In genomic region chr11:18726040-18726439, GRCh38 we compare ENCODE assay signal across 19 cellular contexts. TPM values are rescaled to one million over a fixed set of nuclear protein-coding genes. Genes with fewer than 3 reads are reported as not detected.
DNase-seq lines count a peak whose midpoint lies in the region; ATAC-seq and TF ChIP-seq lines count a peak whose summit lies in the region.
"Had no signal": no experiment of that assay in that cellular context is flagged by ENCODE, and none has a peak within 500 bp of the region (broad histone marks: within the 10 kb centered on the region; RNA-seq: fewer than 3 reads in every experiment).

Gene IGSF22, minus strand, starts transcription at chr11:18726188. Its CDS starts 1,952 bp downstream, at chr11:18724236.

- DNase-seq in A673 (ENCODE audit: low spot score) (peak; percentile 39), endodermal cell (peak; percentile 78), myocyte (ENCODE audit: low read depth) (peak; percentile 75), COR-L47 (lab: John Stamatoyannopoulos, UW) (no peak), T-cell (no peak)
- no peak for DNase-seq in CD4-positive, alpha-beta memory T cell
- DNase-seq: C1 segment of cervical spinal cord, DMS53, NCI-H1436, NCI-H2029 treated with DMSO at 0.1 percent for 48 hours, NCI-H2171 treated with DMSO at 0.1 percent for 48 hours, NCI-H510A treated with DMSO at 0.1 percent for 48 hours, SHP77 treated with DMSO at 0.1 percent for 48 hours had no signal

- H3K4me1 ChIP-seq in A673 (ENCODE audit: insufficient read depth, low read length, poor library complexity, severe bottlenecking) (peaks cover 3% of the 10 kb centered on the region), HUES64 (ENCODE audit: insufficient read depth, low read length) (peaks cover 7% of the 10 kb centered on the region), endodermal cell (ENCODE audit: control insufficient read depth, insufficient read depth, low read length) (no peaks in the 10 kb centered on the region)
- H3K4me1 ChIP-seq in CD4-positive, alpha-beta memory T cell (ENCODE audit: insufficient read depth, low read length) = peaks cover 6% of the 10 kb centered on the region
- H3K4me1 ChIP-seq: A549 had no signal

- CTCF ChIA-PET in A673 (lab: Charles Lee) (no interaction called here), T-cell (lab: Charles Lee) (no interaction called here)
- CTCF ChIA-PET in CD4-positive, alpha-beta memory T cell (lab: Charles Lee; ENCODE audit: partially characterized antibody) = no interaction called here

- H3K36me3 Mint-ChIP-seq in endodermal cell (ENCODE audit: low read depth) = no peaks in the 10 kb centered on the region
- H3K36me3 Mint-ChIP-seq in CD4-positive, alpha-beta memory T cell = no peaks in the 10 kb centered on the region
- H3K36me3 Mint-ChIP-seq in T-cell = no peaks in the 10 kb centered on the region

- H3K27ac ChIP-seq in A673 (ENCODE audit: low read depth, low read length, poor library complexity, severe bottlenecking) (no peak within 1 kb of the TSS), HUES64 (ENCODE audit: low read depth, low read length) (no peak within 1 kb of the TSS), endodermal cell (ENCODE audit: low read depth, low read length) (no peak within 1 kb of the TSS)
- H3K27ac ChIP-seq in CD4-positive, alpha-beta memory T cell (ENCODE audit: low read depth, low read length) = no peak within 1 kb of the TSS
- H3K27ac ChIP-seq: A549, HL-60 had no signal

- ATAC-seq in T-cell (replicated peaks in 1 of 4) (no peak), HG03175 (IDR thresholded peaks at IDR 0.05; ENCODE audit: unreplicated experiment) (no peak)
- ATAC-seq: A549, HCT116 had no signal

- BruUV-seq in A673 (replicated peaks; lab: Mats Ljungman, UMichigan) = no TSS peak

- H3K9me3 ChIP-seq in A673 (ENCODE audit: low read depth, low read length, poor library complexity, severe bottlenecking) (no peaks in the 10 kb centered on the region), HUES64 (ENCODE audit: insufficient read depth, low read depth, low read length) (no peaks in the 10 kb centered on the region), endodermal cell (ENCODE audit: control insufficient read depth, low read length) (no peaks in the 10 kb centered on the region)
- no peaks in the 10 kb centered on the region for H3K9me3 ChIP-seq in CD4-positive, alpha-beta memory T cell (ENCODE audit: control insufficient read depth in 1 of 2, low read length in 2 of 2)
- H3K9me3 ChIP-seq: A549 had no signal

- H3K27ac Mint-ChIP-seq in endodermal cell (no peak within 1 kb of the TSS), T-cell (no peak within 1 kb of the TSS)
- peak within 1 kb of the TSS in 2 of 7 donors; percentile 60 to 78 for H3K27ac Mint-ChIP-seq in CD4-positive, alpha-beta memory T cell

- H3K9ac ChIP-seq in HUES64 (ENCODE audit: low read depth, low read length) (no peak within 1 kb of the TSS), endodermal cell (ENCODE audit: extremely low read depth, low read length, poor library complexity, severe bottlenecking) (no peak within 1 kb of the TSS)

- H3K36me3 ChIP-seq in A673 (ENCODE audit: insufficient read depth, low read length, poor library complexity, severe bottlenecking) = no peaks in the 10 kb centered on the region
- no peaks in the 10 kb centered on the region for H3K36me3 ChIP-seq in HUES64 (ENCODE audit: insufficient read depth, low read length)
- no peaks in the 10 kb centered on the region for H3K36me3 ChIP-seq in endodermal cell (ENCODE audit: control insufficient read depth, insufficient read depth, low read length)
- H3K36me3 ChIP-seq in CD4-positive, alpha-beta memory T cell (ENCODE audit: insufficient read depth, low read length) = no peaks in the 10 kb centered on the region

- peaks cover 13% of the 10 kb centered on the region for H3K4me1 Mint-ChIP-seq in endodermal cell
- H3K4me1 Mint-ChIP-seq in CD4-positive, alpha-beta memory T cell = peaks cover 6 to 16% (median 10%) of the 10 kb centered on the region in 4 donors
- H3K4me1 Mint-ChIP-seq in T-cell = peaks cover 12% of the 10 kb centered on the region in 3 donors

- POLR2A ChIA-PET in A673 (lab: Charles Lee; ENCODE audit: low non-redundant PET) = no interaction called here
- POLR2A ChIA-PET in CD4-positive, alpha-beta memory T cell (lab: Charles Lee; ENCODE audit: partially characterized antibody) = no interaction called here
- POLR2A ChIA-PET in T-cell (lab: Charles Lee) = interaction anchor here in 1 of 2 donors (0.5 kb wide), 1 partner anchor 247 kb away, joined by 4 read pairs; no protein-coding TSS in a partner anchor

- 38% methylated on average over 7 of the region's 7 CpGs for whole genome bisulfite sequencing in HUES64
- 59 to 70% methylated on average over 2 to 7 of the region's 7 CpGs for WGBS in endodermal cell (ENCODE audit: insufficient coverage in 1 of 2, insufficient read length in 1 of 2), 2 experiments

- TF ChIP-seq CTCF in A673 (conservative IDR thresholded peaks at IDR 0.05; ENCODE audit: low read depth, low read length) (no peak), endodermal cell (conservative IDR thresholded peaks at IDR 0.05) (peak; percentile 27)

- no peak within 1 kb of the TSS for H3K4me3 ChIP-seq in A673 (ENCODE audit: low read depth, low read length, poor library complexity, severe bottlenecking)
- H3K4me3 ChIP-seq in HUES64 (ENCODE audit: low read length) = 0 out of 2 replicates have a peak within 1 kb of the TSS, but pooled peaks have one; percentile 26
- H3K4me3 ChIP-seq in endodermal cell (ENCODE audit: low read length) = no peak within 1 kb of the TSS
- no peak within 1 kb of the TSS for H3K4me3 ChIP-seq in CD4-positive, alpha-beta memory T cell (ENCODE audit: low read length in 2 of 2)
- H3K4me3 ChIP-seq: A549 had no signal

- intact Hi-C loops in A673 (cut with micrococcal nuclease; ENCODE audit: unreplicated experiment) = loop anchor here (10.0 kb wide), 1 partner anchor 181 kb away; no protein-coding TSS in a partner anchor
- intact Hi-C loops in CD4-positive, alpha-beta memory T cell (cut with micrococcal nuclease) = no loop called here

- no peak within 1 kb of the TSS for H3K4me3 Mint-ChIP-seq in endodermal cell
- no peak within 1 kb of the TSS for H3K4me3 Mint-ChIP-seq in CD4-positive, alpha-beta memory T cell
- H3K4me3 Mint-ChIP-seq in T-cell = no peak within 1 kb of the TSS

- H3K27me3 Mint-ChIP-seq in endodermal cell (ENCODE audit: insufficient read depth) (peaks cover 8% of the 10 kb centered on the region), T-cell (peaks cover 0 to 2% of the 10 kb centered on the region in 2 donors)
- no peaks in the 10 kb centered on the region for H3K27me3 Mint-ChIP-seq in CD4-positive, alpha-beta memory T cell

- H3K9me3 Mint-ChIP-seq in endodermal cell (no peaks in the 10 kb centered on the region), T-cell (no peaks in the 10 kb centered on the region)
- no peaks in the 10 kb centered on the region for H3K9me3 Mint-ChIP-seq in CD4-positive, alpha-beta memory T cell

- H3K27me3 ChIP-seq in A673 (replicated peaks; ENCODE audit: insufficient read depth, low read depth, low read length, poor library complexity) = no peaks in the 10 kb centered on the region
- no peaks in the 10 kb centered on the region for H3K27me3 ChIP-seq in HUES64 (ENCODE audit: insufficient read depth, low read length)
- no peaks in the 10 kb centered on the region for H3K27me3 ChIP-seq in endodermal cell (ENCODE audit: control insufficient read depth, insufficient read depth, low read length, poor library complexity, severe bottlenecking)
- H3K27me3 ChIP-seq in CD4-positive, alpha-beta memory T cell (ENCODE audit: insufficient read depth, low read length) = no peaks in the 10 kb centered on the region

RNA-seq across cellular contexts. Expression of gene IGSF22, which starts in this region (rescaled TPM):
- total RNA-seq in A673 (2021) = not detected in 2 replicates
- polyA plus RNA-seq in HUES64 (2013, experiment 1 of 2) = not detected
- polyA plus RNA-seq in HUES64 (2013, experiment 2 of 2) = not detected
- 1 to 10 TPM in 1 of 2 donors, under 1 TPM in 1; 0.22 to 1.6 TPM for total RNA-seq in endodermal cell
- polyA plus RNA-seq in endodermal cell (2013, experiment 1 of 2) = not detected
- not detected for polyA plus RNA-seq in endodermal cell (2013, experiment 2 of 2)
- total RNA-seq in myocyte = 23.5 and 34.5 TPM in 2 replicates
- 1.6 TPM for polyA plus RNA-seq in myocyte (2012)
- 1 to 10 TPM; 5.3 to 8.0 TPM for total RNA-seq in CD4-positive, alpha-beta memory T cell
- polyA plus RNA-seq in CD4-positive, alpha-beta memory T cell = 1 to 10 TPM; 4.6 to 5.8 TPM
- 1 to 10 TPM; 2.1 to 3.7 (median 2.8) TPM for total RNA-seq in T-cell
- total RNA-seq: OCI-LY7 had no signal

Comparison
In these comparisons a context has a peak if more than half of its experiments do, and no peak if none do; other contexts are left out.
1. Peak in DNase-seq in A673; RNA of the gene not detected or under 1 TPM.
2. DNase-seq: peak in endodermal cell (single experiment) and myocyte (single experiment); none in CD4-positive, alpha-beta memory T cell (0 of 5), COR-L47 (single experiment) and T-cell (0 of 34).